In genomic region chr14:71245659-71246361, GRCh38 we compare ENCODE assay signal across 23 cellular contexts.
DNase-seq lines count a peak whose midpoint lies in the region; ATAC-seq lines count a peak whose summit lies in the region.
"Had no signal": no experiment of that assay in that cellular context is flagged by ENCODE, and none has a peak within 500 bp of the region (broad histone marks: within the 10 kb centered on the region; RNA-seq: fewer than 3 reads in every experiment).

No MANE protein-coding gene starts in this region.

- no peaks in the 10 kb centered on the region for H3K36me3 Mint-ChIP-seq in activated T-cell treated with anti-CD3 and anti-CD28 coated beads, Interleukin-2, amount 50 U/mL, for 4 hours (ENCODE audit: insufficient read depth)
- H3K36me3 Mint-ChIP-seq in activated naive CD8-positive, alpha-beta T cell treated with anti-CD3 and anti-CD28 coated beads, Interleukin-2, amount 50 U/mL, for 24 hours (ENCODE audit: low read depth) = peaks cover 6% of the 10 kb centered on the region
- peaks cover 2 to 14% of the 10 kb centered on the region in 2 donors for H3K36me3 Mint-ChIP-seq in stimulated activated naive B cell treated with anti-CD40 and anti-IgM and Interleukin-4, amounts not matched to agents 10 μg/mL and 1 μg/mL and 100 μg/mL, for 72 hours
- H3K36me3 Mint-ChIP-seq: neural progenitor cell had no signal

- peak; percentile 32 to 48 for ATAC-seq in activated T-cell treated with anti-CD3 and anti-CD28 coated beads, Interleukin-2, amount 50 U/mL, for 4 hours
- peak; percentile 56 for ATAC-seq in activated naive CD8-positive, alpha-beta T cell treated with anti-CD3 and anti-CD28 coated beads, Interleukin-2, amount 50 U/mL, for 24 hours
- ATAC-seq in stimulated activated naive B cell treated with anti-CD40 and anti-IgM and Interleukin-4, amounts not matched to agents 10 μg/mL and 1 μg/mL and 100 μg/mL, for 72 hours (replicated peaks) = peak; percentile 68 to 82

- H3K9me3 ChIP-seq in KOPT-K1 (ENCODE audit: insufficient read depth, low read length, poor library complexity, severe bottlenecking) = peaks cover 24% of the 10 kb centered on the region
- H3K9me3 ChIP-seq: SJCRH30, uterus had no signal

- peaks cover 25% of the 10 kb centered on the region for H3K4me1 Mint-ChIP-seq in activated T-cell treated with anti-CD3 and anti-CD28 coated beads, Interleukin-2, amount 50 U/mL, for 4 hours (ENCODE audit: low read depth)
- H3K4me1 Mint-ChIP-seq in activated naive CD8-positive, alpha-beta T cell treated with anti-CD3 and anti-CD28 coated beads, Interleukin-2, amount 50 U/mL, for 24 hours = peaks cover 33% of the 10 kb centered on the region
- H3K4me1 Mint-ChIP-seq in stimulated activated naive B cell treated with anti-CD40 and anti-IgM and Interleukin-4, amounts not matched to agents 10 μg/mL and 1 μg/mL and 100 μg/mL, for 72 hours = peaks cover 10 to 21% of the 10 kb centered on the region in 2 donors
- H3K4me1 Mint-ChIP-seq: neural progenitor cell had no signal

- peak overlapping the region; percentile 61 for H3K27ac Mint-ChIP-seq in activated naive CD8-positive, alpha-beta T cell treated with anti-CD3 and anti-CD28 coated beads, Interleukin-2, amount 50 U/mL, for 24 hours
- H3K27ac Mint-ChIP-seq in stimulated activated naive B cell treated with anti-CD40 and anti-IgM and Interleukin-4, amounts not matched to agents 10 μg/mL and 1 μg/mL and 100 μg/mL, for 72 hours = no peak overlapping the region

- peak overlapping the region; percentile 20 for H3K27ac ChIP-seq in KOPT-K1 (ENCODE audit: low read depth, low read length, poor library complexity, severe bottlenecking)
- H3K27ac ChIP-seq: coronary artery, neural progenitor cell, SJCRH30, uterus had no signal

- peaks cover 15% of the 10 kb centered on the region for H3K9me3 Mint-ChIP-seq in activated T-cell treated with anti-CD3 and anti-CD28 coated beads, Interleukin-2, amount 50 U/mL, for 4 hours
- peaks cover 17% of the 10 kb centered on the region for H3K9me3 Mint-ChIP-seq in activated naive CD8-positive, alpha-beta T cell treated with anti-CD3 and anti-CD28 coated beads, Interleukin-2, amount 50 U/mL, for 24 hours
- H3K9me3 Mint-ChIP-seq in stimulated activated naive B cell treated with anti-CD40 and anti-IgM and Interleukin-4, amounts not matched to agents 10 μg/mL and 1 μg/mL and 100 μg/mL, for 72 hours = peaks cover 12 to 14% of the 10 kb centered on the region in 2 donors
- H3K9me3 Mint-ChIP-seq: IgD-negative memory B cell, neural progenitor cell had no signal

- DNase-seq in activated T-cell treated with anti-CD3 and anti-CD28 coated beads, Interleukin-2, amount 50 U/mL, for 4 hours = no peak
- DNase-seq in activated T-cell treated with anti-CD3 and anti-CD28 coated beads, Interleukin-2, amount 50 U/mL, for 48 hours = no peak
- no peak for DNase-seq in activated naive CD8-positive, alpha-beta T cell treated with anti-CD3 and anti-CD28 coated beads, Interleukin-2, amount 50 U/mL, for 24 hours
- DNase-seq in stimulated activated naive B cell treated with anti-CD40 and anti-IgM and Interleukin-4, amounts not matched to agents 10 μg/mL and 1 μg/mL and 100 μg/mL, for 72 hours = no peak
- no peak for DNase-seq in NK-92 treated with Interleukin-12 subunit alpha and Interleukin-12 subunit beta, amount 100 ng/mL, for 24 hours (lab: John Stamatoyannopoulos, UW)
- DNase-seq in EL (no peak), putamen (ENCODE audit: low spot score) (no peak)
- DNase-seq: ACHN; activated CD4-positive, alpha-beta T cell treated with anti-CD3 and anti-CD28 coated beads for 4 hours; activated effector memory CD4-positive, alpha-beta T cell treated with anti-CD3 and anti-CD28 coated beads, Interleukin-2, amount 50 U/mL, for 16 hours; foreskin fibroblast; GOT3; hippocampal formation; kidney; mesendoderm; NCI-H1092; NCI-H526 treated with DMSO at 0.1 percent for 48 hours; SJCRH30; uterus had no signal

- no peaks in the 10 kb centered on the region for H3K27me3 Mint-ChIP-seq in activated T-cell treated with anti-CD3 and anti-CD28 coated beads, Interleukin-2, amount 50 U/mL, for 4 hours (ENCODE audit: low read depth)
- no peaks in the 10 kb centered on the region for H3K27me3 Mint-ChIP-seq in activated naive CD8-positive, alpha-beta T cell treated with anti-CD3 and anti-CD28 coated beads, Interleukin-2, amount 50 U/mL, for 24 hours
- H3K27me3 Mint-ChIP-seq in stimulated activated naive B cell treated with anti-CD40 and anti-IgM and Interleukin-4, amounts not matched to agents 10 μg/mL and 1 μg/mL and 100 μg/mL, for 72 hours = peaks cover 5% of the 10 kb centered on the region in 2 donors
- H3K27me3 Mint-ChIP-seq: IgD-negative memory B cell had no signal

- no peak overlapping the region for H3K4me3 Mint-ChIP-seq in activated T-cell treated with anti-CD3 and anti-CD28 coated beads, Interleukin-2, amount 50 U/mL, for 4 hours
- no peak overlapping the region for H3K4me3 Mint-ChIP-seq in activated naive CD8-positive, alpha-beta T cell treated with anti-CD3 and anti-CD28 coated beads, Interleukin-2, amount 50 U/mL, for 24 hours
- no peak overlapping the region for H3K4me3 Mint-ChIP-seq in stimulated activated naive B cell treated with anti-CD40 and anti-IgM and Interleukin-4, amounts not matched to agents 10 μg/mL and 1 μg/mL and 100 μg/mL, for 72 hours
- H3K4me3 Mint-ChIP-seq: neural progenitor cell had no signal

- H3K36me3 ChIP-seq in KOPT-K1 (ENCODE audit: insufficient read depth, low read length) = no peaks in the 10 kb centered on the region
- H3K36me3 ChIP-seq: neural progenitor cell, SJCRH30, uterus had no signal
